In genomic region chr9:93346240-93347112, GRCh38 we compare ENCODE assay signal across 9 cellular contexts.
DNase-seq lines count a peak whose midpoint lies in the region; ATAC-seq, FAIRE-seq and TF ChIP-seq lines count a peak whose summit lies in the region.
"Had no signal": no experiment of that assay in that cellular context is flagged by ENCODE, and none has a peak within 500 bp of the region (broad histone marks: within the 10 kb centered on the region; RNA-seq: fewer than 3 reads in every experiment).

No MANE protein-coding gene starts in this region.

- POLR2A ChIA-PET in CD8-positive, alpha-beta memory T cell (lab: Charles Lee), result no interaction called here

- intact Hi-C loops in left ventricle myocardium inferior (cut with micrococcal nuclease), result no loop called here
- intact Hi-C loops in pancreas (cut with DNase I), result no loop called here

- H3K4me3 ChIP-seq in CD8-positive, alpha-beta memory T cell (ENCODE audit: low read length), result no peak overlapping the region
- H3K4me3 ChIP-seq in left ventricle myocardium inferior, result peak overlapping the region; percentile 69
- peak overlapping the region in 3 of 4 donors; percentile 6 to 45 (median 14) for H3K4me3 ChIP-seq in pancreas

- peaks cover 2 to 8% (median 6%) of the 10 kb centered on the region in 3 donors for H3K4me1 Mint-ChIP-seq in CD8-positive, alpha-beta memory T cell
- H3K4me1 Mint-ChIP-seq in activated T-cell treated with anti-CD3 and anti-CD28 coated beads, Interleukin-2, amount 50 U/mL, for 72 hours (ENCODE audit: low read depth), result peaks cover 6% of the 10 kb centered on the region

- WGBS in pancreas, 2 donors, result 27 to 30% methylated on average over 47 to 64 of the region's 64 CpGs

- ATAC-seq in activated T-cell treated with anti-CD3 and anti-CD28 coated beads, Interleukin-2, amount 50 U/mL, for 72 hours (replicated peaks in 1 of 2), result peak in 1 of 2 donors; percentile 44
- ATAC-seq in pancreas (peak in 3 of 4 donors; percentile 35 to 52 (median 42)), GM18858 (IDR thresholded peaks at IDR 0.05; ENCODE audit: unreplicated experiment) (no peak), HG02870 (IDR thresholded peaks at IDR 0.05; ENCODE audit: unreplicated experiment) (no peak)

- TF ChIP-seq CTCF in left ventricle myocardium inferior (IDR thresholded peaks at IDR 0.05; ENCODE audit: borderline replicate concordance) (no peak), pancreas (IDR thresholded peaks at IDR 0.05) (no peak)

- no peaks in the 10 kb centered on the region for H3K36me3 Mint-ChIP-seq in CD8-positive, alpha-beta memory T cell
- peaks cover 0 to 3% of the 10 kb centered on the region in 2 donors for H3K36me3 Mint-ChIP-seq in activated T-cell treated with anti-CD3 and anti-CD28 coated beads, Interleukin-2, amount 50 U/mL, for 72 hours (ENCODE audit: insufficient read depth in 2 of 2)

- no peak for DNase-seq in CD8-positive, alpha-beta memory T cell
- DNase-seq in activated T-cell treated with anti-CD3 and anti-CD28 coated beads, Interleukin-2, amount 50 U/mL, for 72 hours, result peak; percentile 4 to 8
- DNase-seq in left ventricle myocardium inferior (no peak), pancreas (peak in 1 of 6 donors; percentile 61), KG1 (lab: John Stamatoyannopoulos, UW) (no peak)
- DNase-seq in NK-92 treated with Interleukin-12 subunit alpha and Interleukin-12 subunit beta, amount 100 ng/mL, for 24 hours (lab: John Stamatoyannopoulos, UW), result no peak
- DNase-seq: NCI-H1105 treated with DMSO at 0.1 percent for 48 hours had no signal

- H3K27me3 ChIP-seq in CD8-positive, alpha-beta memory T cell (ENCODE audit: insufficient read depth, low read length, poor library complexity, severe bottlenecking), result peaks cover 15% of the 10 kb centered on the region
- H3K27me3 ChIP-seq in left ventricle myocardium inferior (ENCODE audit: low read depth) (peaks cover 32% of the 10 kb centered on the region), pancreas (peaks cover 0 to 6% (median 0%) of the 10 kb centered on the region in 4 donors)

- no peaks in the 10 kb centered on the region for H3K4me1 ChIP-seq in CD8-positive, alpha-beta memory T cell (ENCODE audit: insufficient read depth, low read length)
- H3K4me1 ChIP-seq in left ventricle myocardium inferior (peaks cover 12% of the 10 kb centered on the region), pancreas (no peaks in the 10 kb centered on the region)

- FAIRE-seq in pancreas (lab: Jason Lieb, UNC), result no peak

- no peak overlapping the region for H3K27ac ChIP-seq in CD8-positive, alpha-beta memory T cell (ENCODE audit: low read depth, low read length)
- no peak overlapping the region for H3K27ac ChIP-seq in left ventricle myocardium inferior (replicated peaks)
- H3K27ac ChIP-seq in pancreas, result no peak overlapping the region

- H3K9me3 Mint-ChIP-seq in CD8-positive, alpha-beta memory T cell, result no peaks in the 10 kb centered on the region
- no peaks in the 10 kb centered on the region for H3K9me3 Mint-ChIP-seq in activated T-cell treated with anti-CD3 and anti-CD28 coated beads, Interleukin-2, amount 50 U/mL, for 72 hours

- peak overlapping the region in 6 of 7 donors; percentile 49 to 75 (median 62) for H3K4me3 Mint-ChIP-seq in CD8-positive, alpha-beta memory T cell
- peak overlapping the region; percentile 60 to 84 for H3K4me3 Mint-ChIP-seq in activated T-cell treated with anti-CD3 and anti-CD28 coated beads, Interleukin-2, amount 50 U/mL, for 72 hours

- H3K9me3 ChIP-seq in CD8-positive, alpha-beta memory T cell (ENCODE audit: low read length), result no peaks in the 10 kb centered on the region
- H3K9me3 ChIP-seq in left ventricle myocardium inferior (replicated peaks) (no peaks in the 10 kb centered on the region), pancreas (no peaks in the 10 kb centered on the region)

- H3K27me3 Mint-ChIP-seq in CD8-positive, alpha-beta memory T cell, result peaks cover 27 to 69% of the 10 kb centered on the region in 2 donors
- peaks cover 51% of the 10 kb centered on the region for H3K27me3 Mint-ChIP-seq in activated T-cell treated with anti-CD3 and anti-CD28 coated beads, Interleukin-2, amount 50 U/mL, for 72 hours (ENCODE audit: low read depth)

- no peak overlapping the region for H3K27ac Mint-ChIP-seq in CD8-positive, alpha-beta memory T cell
- H3K27ac Mint-ChIP-seq in activated T-cell treated with anti-CD3 and anti-CD28 coated beads, Interleukin-2, amount 50 U/mL, for 72 hours, result no peak overlapping the region

- H3K36me3 ChIP-seq in CD8-positive, alpha-beta memory T cell (ENCODE audit: insufficient read depth, low read length), result no peaks in the 10 kb centered on the region
- H3K36me3 ChIP-seq in left ventricle myocardium inferior (no peaks in the 10 kb centered on the region), pancreas (no peaks in the 10 kb centered on the region)

- CTCF ChIA-PET in CD8-positive, alpha-beta memory T cell (lab: Charles Lee), result no interaction called here

Comparison
In these comparisons a context has a peak if more than half of its experiments do, and no peak if none do; other contexts are left out.
1. DNase-seq: peak in activated T-cell treated with anti-CD3 and anti-CD28 coated beads, Interleukin-2, amount 50 U/mL, for 72 hours (2 of 2); none in CD8-positive, alpha-beta memory T cell (0 of 5), left ventricle myocardium inferior (single experiment), NK-92 treated with Interleukin-12 subunit alpha and Interleukin-12 subunit beta, amount 100 ng/mL, for 24 hours (single experiment) and KG1 (single experiment).
2. ATAC-seq: peak in pancreas (3 of 4); none in GM18858 (single experiment) and HG02870 (single experiment).